In the genomic region with DNA sequence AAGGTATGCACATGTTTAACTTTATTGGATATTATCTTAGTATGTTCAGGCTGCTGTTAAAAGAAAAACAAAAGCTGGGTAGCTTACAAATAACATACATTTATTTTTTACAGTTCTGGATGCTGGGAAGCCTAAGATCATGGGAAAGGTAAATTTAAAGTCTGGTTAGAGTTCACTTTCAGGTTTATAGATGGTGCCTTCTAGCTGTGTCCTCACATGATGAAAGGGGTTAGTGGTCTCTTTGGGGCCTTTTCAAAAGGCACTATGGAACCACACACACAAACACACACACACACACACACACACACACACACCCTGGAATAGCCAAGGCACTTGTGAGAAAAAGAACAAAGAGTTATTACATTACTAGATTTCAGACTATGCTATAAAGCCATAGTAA, we compare ENCODE assay signal across 13 cellular contexts.
A peak's percentile ranks its signal among the peaks of the same experiment; 100 is the strongest.
DNase-seq lines count a peak whose midpoint lies in the region; TF ChIP-seq lines count a peak whose summit lies in the region.
"Had no signal": no experiment of that assay in that cellular context is flagged by ENCODE, and none has a peak within 500 bp of the region (broad histone marks: within the 10 kb centered on the region; RNA-seq: fewer than 3 reads in every experiment).

No MANE protein-coding gene starts in this region.

- no peaks in the 10 kb centered on the region for H3K36me3 Mint-ChIP-seq in CD4-positive, alpha-beta memory T cell

- no peaks in the 10 kb centered on the region for H3K79me2 ChIP-seq in mammary epithelial cell (ENCODE audit: insufficient read depth, low read length)

- no peaks in the 10 kb centered on the region for H3K9me3 ChIP-seq in CD4-positive, alpha-beta memory T cell (ENCODE audit: control insufficient read depth in 1 of 2, low read length in 2 of 2)
- H3K9me3 ChIP-seq in MG63 (peaks cover 6% of the 10 kb centered on the region), mammary epithelial cell (replicated peaks; ENCODE audit: insufficient read depth, low read length) (no peaks in the 10 kb centered on the region), muscle layer of duodenum (ENCODE audit: control insufficient read depth in 1 of 2, low read length in 2 of 2) (no peaks in the 10 kb centered on the region), uterus (no peaks in the 10 kb centered on the region)

- no peaks in the 10 kb centered on the region for H4K20me1 ChIP-seq in mammary epithelial cell (ENCODE audit: insufficient read depth, low read length)

- peak overlapping the region; percentile 27 to 85 (median 68) for H3K4me3 Mint-ChIP-seq in CD4-positive, alpha-beta memory T cell
- H3K4me3 Mint-ChIP-seq: mesothelial cell of epicardium had no signal

- no peaks in the 10 kb centered on the region for H3K27me3 ChIP-seq in CD4-positive, alpha-beta memory T cell (ENCODE audit: insufficient read depth, low read length)
- H3K27me3 ChIP-seq in MG63 (no peaks in the 10 kb centered on the region), mammary epithelial cell (ENCODE audit: insufficient read depth, low read length) (no peaks in the 10 kb centered on the region), muscle layer of duodenum (ENCODE audit: low read depth, low read length) (no peaks in the 10 kb centered on the region), uterus (no peaks in the 10 kb centered on the region)

- peak overlapping the region in 4 of 7 donors; percentile 15 to 57 (median 32) for H3K27ac Mint-ChIP-seq in CD4-positive, alpha-beta memory T cell
- H3K27ac Mint-ChIP-seq: mesothelial cell of epicardium; progenitor cell of endocrine pancreas; stimulated activated naive CD8-positive, alpha-beta T cell treated with anti-CD3 and anti-CD28 coated beads, Interleukin-15, amount 100 ng/mL, for 72 hours had no signal

- H2AFZ ChIP-seq in mammary epithelial cell (ENCODE audit: low read depth, low read length) = peak overlapping the region; percentile 64

- peak in 1 of 5 donors; percentile 0 for DNase-seq in CD4-positive, alpha-beta memory T cell
- DNase-seq in MG63 (no peak), mammary epithelial cell (no peak), SHP77 (lab: John Stamatoyannopoulos, UW) (no peak), SKM-1 treated with dmso at 0.1 percent for 144 hours (lab: John Stamatoyannopoulos, UW; ENCODE audit: unreplicated experiment) (no peak), uterus (no peak), GM10248 (ENCODE audit: extremely low spot score) (no peak)
- DNase-seq: effector CD8-positive, alpha-beta T cell; NCI-H187 treated with DMSO at 0.1 percent for 48 hours had no signal

- no peak overlapping the region for H3K27ac ChIP-seq in CD4-positive, alpha-beta memory T cell (ENCODE audit: low read depth, low read length)
- peak overlapping the region; percentile 99 for H3K27ac ChIP-seq in mammary epithelial cell (ENCODE audit: insufficient read depth, low read depth, low read length)
- H3K27ac ChIP-seq in muscle layer of duodenum (ENCODE audit: low read length) = no peak overlapping the region
- no peak overlapping the region for H3K27ac ChIP-seq in uterus

- H3K9me3 Mint-ChIP-seq in CD4-positive, alpha-beta memory T cell = peaks cover 0 to 2% (median 0%) of the 10 kb centered on the region in 8 donors
- H3K9me3 Mint-ChIP-seq: stimulated activated naive CD8-positive, alpha-beta T cell treated with anti-CD3 and anti-CD28 coated beads, Interleukin-15, amount 100 ng/mL, for 72 hours had no signal

- in situ Hi-C loops in mammary epithelial cell (cut with MboI; ENCODE audit: low sequenced_read_pairs in 2 of 2) = no loop called here

- POLR2A ChIA-PET in CD4-positive, alpha-beta memory T cell (lab: Charles Lee; ENCODE audit: partially characterized antibody) = interaction anchor here (0.9 kb wide), 1 partner anchor 156 kb away, joined by 3 read pairs; no protein-coding TSS in a partner anchor
- POLR2A ChIA-PET in GM10248 (lab: Yijun Ruan, JAX) = no interaction called here

- TF ChIP-seq CTCF in mammary epithelial cell (conservative IDR thresholded peaks at IDR 0.05 in 1 of 2, IDR thresholded peaks at IDR 0.05 in 1 of 2; ENCODE audit: extremely low read depth in 1 of 2, insufficient read depth in 1 of 2, low read depth in 1 of 2, low read length in 2 of 2) (no peak), uterus (IDR thresholded peaks at IDR 0.05) (no peak), GM10248 (IDR thresholded peaks at IDR 0.05; ENCODE audit: control extremely low read depth, extremely low read depth, low read depth, missing control alignments) (no peak)

- peak overlapping the region; percentile 72 for H3K9ac ChIP-seq in mammary epithelial cell (ENCODE audit: insufficient read depth, low read length)

- intact Hi-C loops in CD4-positive, alpha-beta memory T cell (cut with micrococcal nuclease) = loop anchor here (5.0 kb wide), 1 partner anchor 155 kb away; no protein-coding TSS in a partner anchor
- intact Hi-C loops in mammary epithelial cell (cut with micrococcal nuclease) (loop anchor here (2.0 kb wide), 1 partner anchor 226 kb away; no protein-coding TSS in a partner anchor), uterus (cut with DNase I; ENCODE audit: low total_unique reads) (no loop called here)

- no peak for TF ChIP-seq POLR2A in uterus (IDR thresholded peaks at IDR 0.05)

- H3K4me3 ChIP-seq in CD4-positive, alpha-beta memory T cell (ENCODE audit: low read length in 2 of 2) = no peak overlapping the region
- H3K4me3 ChIP-seq in MG63 = peak overlapping the region; percentile 36
- H3K4me3 ChIP-seq in mammary epithelial cell (replicated peaks in 1 of 3; ENCODE audit: insufficient read depth in 1 of 3, low read depth in 2 of 3, low read length in 3 of 3) = peak overlapping the region in 2 of 3 experiments; percentile 6 to 18
- H3K4me3 ChIP-seq in muscle layer of duodenum (ENCODE audit: low read depth in 1 of 2, low read length in 2 of 2) = peak overlapping the region; percentile 2 to 44
- no peak overlapping the region for H3K4me3 ChIP-seq in uterus

- dilution Hi-C loops in mammary epithelial cell (cut with HindIII; ENCODE audit: low sequenced_read_pairs) = no loop called here

- H3K27me3 Mint-ChIP-seq in CD4-positive, alpha-beta memory T cell = no peaks in the 10 kb centered on the region
- H3K27me3 Mint-ChIP-seq: progenitor cell of endocrine pancreas had no signal

- no peaks in the 10 kb centered on the region for H3K36me3 ChIP-seq in CD4-positive, alpha-beta memory T cell (ENCODE audit: insufficient read depth, low read length)
- H3K36me3 ChIP-seq in MG63 (no peaks in the 10 kb centered on the region; the same call in none of the 2 replicates), mammary epithelial cell (ENCODE audit: insufficient read depth, low read length) (no peaks in the 10 kb centered on the region), muscle layer of duodenum (ENCODE audit: control insufficient read depth in 1 of 2, insufficient read depth in 2 of 2, low read length in 2 of 2) (no peaks in the 10 kb centered on the region), uterus (no peaks in the 10 kb centered on the region)

- H3K4me2 ChIP-seq in mammary epithelial cell (ENCODE audit: insufficient read depth, low read depth, low read length) = peak overlapping the region; percentile 74

- CTCF ChIA-PET in CD4-positive, alpha-beta memory T cell (lab: Charles Lee; ENCODE audit: partially characterized antibody) = no interaction called here
- CTCF ChIA-PET in mammary epithelial cell (lab: Charles Lee; ENCODE audit: low non-redundant PET) = interaction anchor here (0.5 to 0.9 kb wide), 2 partner anchors 423 to 1063 kb away, joined by 7 to 9 read pairs; no protein-coding TSS in a partner anchor
- CTCF ChIA-PET in GM10248 (lab: Yijun Ruan, JAX) = no interaction called here

- H3K4me1 ChIP-seq in CD4-positive, alpha-beta memory T cell (ENCODE audit: insufficient read depth, low read length) = no peaks in the 10 kb centered on the region
- peaks cover 5% of the 10 kb centered on the region for H3K4me1 ChIP-seq in mammary epithelial cell (ENCODE audit: insufficient read depth, low read length)
- H3K4me1 ChIP-seq in muscle layer of duodenum (ENCODE audit: control insufficient read depth in 1 of 2, insufficient read depth in 2 of 2, low read length in 2 of 2) = no peaks in the 10 kb centered on the region
- no peaks in the 10 kb centered on the region for H3K4me1 ChIP-seq in uterus

- peaks cover 6 to 11% (median 9%) of the 10 kb centered on the region in 4 donors for H3K4me1 Mint-ChIP-seq in CD4-positive, alpha-beta memory T cell
- H3K4me1 Mint-ChIP-seq: mesothelial cell of epicardium had no signal

- TSS peak; percentile 25 for BruUV-seq in mammary epithelial cell (replicated peaks; lab: Mats Ljungman, UMichigan)

Comparison
In these comparisons a context has a peak if more than half of its experiments do, and no peak if none do; other contexts are left out.
1. H3K4me3 ChIP-seq: peak in MG63 (single experiment), mammary epithelial cell (2 of 3) and muscle layer of duodenum (2 of 2); none in CD4-positive, alpha-beta memory T cell (0 of 2) and uterus (0 of 2).